In the genomic region with DNA sequence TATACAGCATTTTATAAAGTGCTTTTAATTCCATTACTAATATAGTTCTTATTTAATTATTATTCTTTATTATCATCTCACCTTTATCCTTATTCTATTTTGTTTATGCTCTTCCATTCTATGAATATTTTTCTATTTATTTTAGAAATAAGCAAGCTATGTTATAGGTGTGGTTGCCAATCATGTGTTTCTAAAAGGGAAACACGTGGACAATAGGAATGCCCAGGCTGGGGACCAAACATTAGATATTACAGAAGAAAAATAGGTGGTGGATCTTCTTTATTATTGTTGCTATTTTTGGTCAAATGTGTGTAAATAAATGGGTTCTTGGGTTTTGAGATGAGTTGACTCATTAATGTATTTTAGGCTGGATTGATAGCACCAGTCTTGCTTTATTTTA, we compare ENCODE assay signal across 28 cellular contexts.
"Had no signal": no experiment of that assay in that cellular context is flagged by ENCODE, and none has a peak within 500 bp of the region (broad histone marks: within the 10 kb centered on the region; RNA-seq: fewer than 3 reads in every experiment).

No MANE protein-coding gene starts in this region.

- H3K4me3 ChIP-seq: colonic mucosa, coronary artery, dorsolateral prefrontal cortex, esophagus muscularis mucosa, esophagus squamous epithelium, gastrocnemius medialis, gastroesophageal sphincter, heart left ventricle, heart right ventricle had no signal

- ATAC-seq: effector memory CD8-positive, alpha-beta T cell; esophagus mucosa; foreskin keratinocyte; gastrocnemius medialis; gastroesophageal sphincter; heart left ventricle; heart right ventricle had no signal

- DNase-seq: colonic mucosa; cortex of kidney; dermis blood vessel endothelial cell; dorsolateral prefrontal cortex; effector CD4-positive, alpha-beta T cell; effector CD8-positive, alpha-beta T cell; effector memory CD4-positive, alpha-beta T cell; effector memory CD8-positive, alpha-beta T cell; endodermal cell; erythroblast; esophagus squamous epithelium; foreskin fibroblast; foreskin keratinocyte; foreskin melanocyte; gastrocnemius medialis; glutamatergic neuron; head of caudate nucleus; heart left ventricle; heart right ventricle had no signal

- H3K27ac ChIP-seq: colonic mucosa, coronary artery, dorsolateral prefrontal cortex, epithelial cell of prostate, esophagus muscularis mucosa, esophagus squamous epithelium, foreskin keratinocyte, gastrocnemius medialis, gastroesophageal sphincter, heart left ventricle, heart right ventricle had no signal

- H3K27me3 ChIP-seq: colonic mucosa, esophagus muscularis mucosa, esophagus squamous epithelium, foreskin keratinocyte, gastrocnemius medialis, gastroesophageal sphincter, heart right ventricle had no signal

- H3K9me3 ChIP-seq: colonic mucosa, esophagus muscularis mucosa, esophagus squamous epithelium, gastrocnemius medialis, gastroesophageal sphincter had no signal

- H3K36me3 ChIP-seq: colonic mucosa, esophagus muscularis mucosa, esophagus squamous epithelium, gastrocnemius medialis, gastroesophageal sphincter, heart left ventricle, heart right ventricle had no signal

- H3K4me1 ChIP-seq: colonic mucosa, esophagus muscularis mucosa, esophagus squamous epithelium, foreskin keratinocyte, gastrocnemius medialis, gastroesophageal sphincter, heart left ventricle, heart right ventricle had no signal

- FAIRE-seq: colon, endometrium, endothelial cell of umbilical vein, frontal cortex had no signal
